ENCODE assay signal across 8 cellular contexts in the genomic region with DNA sequence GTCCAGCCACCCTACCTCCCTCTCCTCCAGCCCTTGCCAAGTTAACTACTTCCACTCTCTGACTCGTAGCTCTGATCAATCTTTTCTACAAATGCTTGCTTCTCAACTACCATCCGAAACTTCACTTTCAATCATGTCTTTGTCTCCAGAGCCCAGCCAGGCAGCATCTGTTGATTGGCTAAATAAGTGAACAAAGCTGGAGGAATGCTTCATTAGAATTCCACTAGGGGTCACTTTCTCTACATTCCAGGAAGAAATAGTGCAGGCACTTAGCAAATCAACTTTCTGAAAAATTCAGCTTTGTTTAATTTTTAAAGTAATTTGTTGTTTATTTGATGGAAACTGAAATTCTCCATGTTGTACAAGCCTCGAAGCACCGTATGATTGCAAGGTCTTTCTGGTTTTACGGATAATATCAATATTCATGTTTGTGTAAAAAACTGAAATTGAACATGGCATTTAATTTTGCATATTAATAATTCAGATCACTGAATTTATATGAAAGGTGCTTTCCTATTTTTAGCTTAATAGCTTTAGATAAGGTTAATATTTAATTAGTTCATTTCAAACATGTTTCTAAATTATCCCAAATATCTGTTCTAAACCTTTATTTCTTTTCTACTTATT. TPM values are rescaled to one million over a fixed set of nuclear protein-coding genes. Genes with fewer than 3 reads are reported as not detected.
DNase-seq lines count a peak whose midpoint lies in the region; ATAC-seq and TF ChIP-seq lines count a peak whose summit lies in the region.

No MANE protein-coding gene starts in this region.

- peak overlapping the region; percentile 32; the same call in 1 of the 2 replicates for H2AFZ ChIP-seq in PC-3 (ENCODE audit: low read length)

- ATAC-seq in PC-3: peak; percentile 72; the same call in 1 of the 2 replicates
- ATAC-seq in HG02970 (IDR thresholded peaks at IDR 0.05; ENCODE audit: low FRiP score, unreplicated experiment): no peak

- POLR2A ChIA-PET in PC-3 (lab: Charles Lee; ENCODE audit: unreplicated experiment): no interaction called here

- no peak overlapping the region for H3K9ac ChIP-seq in PC-3 (ENCODE audit: low read length)
- no peak overlapping the region for H3K9ac ChIP-seq in liver (ENCODE audit: low read depth in 1 of 2, low read length in 2 of 2)

- no peaks in the 10 kb centered on the region for H3K79me2 ChIP-seq in PC-3 (ENCODE audit: low read length)

- no peak overlapping the region for H3K4me2 ChIP-seq in PC-3 (ENCODE audit: low read length)

- DNase-seq in AG09309 (ENCODE audit: low read depth) (peak; percentile 20), HuH-7.5 (ENCODE audit: low spot score) (peak; percentile 22), PC-3 (peak; percentile 68), dedifferentiated amniotic fluid mesenchymal stem cell (ENCODE audit: extremely low spot score) (peak; percentile 65), DMS79 treated with DMSO at 0.1 percent for 48 hours (lab: John Stamatoyannopoulos, UW) (no peak)

- no peaks in the 10 kb centered on the region for H3K9me2 ChIP-seq in PC-3 (replicated peaks; ENCODE audit: low read length)

- TF ChIP-seq RAD21 in liver (IDR thresholded peaks at IDR 0.05): peak; percentile 82 to 84

- H3K9me3 ChIP-seq in PC-3 (ENCODE audit: low read length) (no peaks in the 10 kb centered on the region), liver (ENCODE audit: control insufficient read depth in 4 of 4, low read length in 3 of 4) (no peaks in the 10 kb centered on the region)

- CTCF ChIA-PET in PC-3 (lab: Charles Lee): interaction anchor here (0.5 to 1.5 kb wide), 4 partner anchors 100 to 421 kb away, joined by 3 to 4 read pairs (median 3); a partner anchor contains a TSS

- intact Hi-C loops in PC-3 (cut with micrococcal nuclease): loop anchor here (5.0 to 10.0 kb wide), 2 partner anchors 125 to 437 kb away; no protein-coding TSS in a partner anchor

- WGBS in liver: 57% methylated on average over 5 of the region's 5 CpGs

- TF ChIP-seq CTCF in AG09309 (IDR thresholded peaks at IDR 0.05; ENCODE audit: control insufficient read depth, insufficient read depth, low read depth, low read length, missing control alignments) (peak; percentile 68), GM12873 (IDR thresholded peaks at IDR 0.05; ENCODE audit: insufficient read depth, low read depth, low read length, missing control alignments) (peak; percentile 51), PC-3 (conservative IDR thresholded peaks at IDR 0.05; ENCODE audit: low read depth, low read length) (peak; percentile 83), liver (IDR thresholded peaks at IDR 0.05; ENCODE audit: low read depth, low read length, missing input control) (peak; percentile 62)

- H3K27me3 ChIP-seq in PC-3 (ENCODE audit: low read length): 0 out of 2 replicates have a peak, but pooled peaks cover 3% of the 10 kb centered on the region
- H3K27me3 ChIP-seq in liver (ENCODE audit: control insufficient read depth in 4 of 4, insufficient read depth in 4 of 4, low read length in 3 of 4): no peaks in the 10 kb centered on the region

- no TSS peak for BruUV-seq in PC-3 (replicated peaks; lab: Mats Ljungman, UMichigan)

- H3K36me3 ChIP-seq in PC-3 (ENCODE audit: low read depth, low read length) (no peaks in the 10 kb centered on the region), liver (ENCODE audit: control insufficient read depth in 4 of 4, insufficient read depth in 3 of 4, low read depth in 1 of 4, low read length in 3 of 4) (no peaks in the 10 kb centered on the region)

- H3K27ac ChIP-seq in PC-3 (ENCODE audit: low read length): no peak overlapping the region
- H3K27ac ChIP-seq in liver (ENCODE audit: low read depth in 1 of 2, low read length in 2 of 2): no peak overlapping the region

- H3F3A ChIP-seq in PC-3 (ENCODE audit: low read length, unreplicated experiment): no peaks in the 10 kb centered on the region

- no peaks in the 10 kb centered on the region for H4K20me1 ChIP-seq in PC-3 (ENCODE audit: low read length)

- no peaks in the 10 kb centered on the region for H3K4me1 ChIP-seq in PC-3 (ENCODE audit: insufficient read depth, low read length)
- peaks cover 0 to 3% (median 0%) of the 10 kb centered on the region in 4 donors for H3K4me1 ChIP-seq in liver (ENCODE audit: control insufficient read depth in 4 of 4, insufficient read depth in 4 of 4, low read length in 3 of 4)

- no peak overlapping the region for H3K4me3 ChIP-seq in AG09309 (ENCODE audit: control insufficient read depth, low read depth, low read length)
- no peak overlapping the region for H3K4me3 ChIP-seq in PC-3 (ENCODE audit: low read length)
- no peak overlapping the region for H3K4me3 ChIP-seq in liver (ENCODE audit: low read depth in 1 of 3, low read length in 3 of 3)

TF ChIP-seq in liver, 16 proteins besides CTCF, POLR2A, EP300 and RAD21:
- TF ChIP-seq GABPA (IDR thresholded peaks at IDR 0.05 in 1 of 2, conservative IDR thresholded peaks at IDR 0.05 in 1 of 2) (no peak), HNF4G (IDR thresholded peaks at IDR 0.05) (no peak), HNF4A (conservative IDR thresholded peaks at IDR 0.05) (no peak), YY1 (IDR thresholded peaks at IDR 0.05) (no peak), FOXA1 (IDR thresholded peaks at IDR 0.05) (no peak), EGR1 (IDR thresholded peaks at IDR 0.05; ENCODE audit: low read depth in 2 of 2) (no peak), JUND (IDR thresholded peaks at IDR 0.05) (no peak), SP1 (IDR thresholded peaks at IDR 0.05) (no peak)
- TF ChIP-seq, protein P1, sequence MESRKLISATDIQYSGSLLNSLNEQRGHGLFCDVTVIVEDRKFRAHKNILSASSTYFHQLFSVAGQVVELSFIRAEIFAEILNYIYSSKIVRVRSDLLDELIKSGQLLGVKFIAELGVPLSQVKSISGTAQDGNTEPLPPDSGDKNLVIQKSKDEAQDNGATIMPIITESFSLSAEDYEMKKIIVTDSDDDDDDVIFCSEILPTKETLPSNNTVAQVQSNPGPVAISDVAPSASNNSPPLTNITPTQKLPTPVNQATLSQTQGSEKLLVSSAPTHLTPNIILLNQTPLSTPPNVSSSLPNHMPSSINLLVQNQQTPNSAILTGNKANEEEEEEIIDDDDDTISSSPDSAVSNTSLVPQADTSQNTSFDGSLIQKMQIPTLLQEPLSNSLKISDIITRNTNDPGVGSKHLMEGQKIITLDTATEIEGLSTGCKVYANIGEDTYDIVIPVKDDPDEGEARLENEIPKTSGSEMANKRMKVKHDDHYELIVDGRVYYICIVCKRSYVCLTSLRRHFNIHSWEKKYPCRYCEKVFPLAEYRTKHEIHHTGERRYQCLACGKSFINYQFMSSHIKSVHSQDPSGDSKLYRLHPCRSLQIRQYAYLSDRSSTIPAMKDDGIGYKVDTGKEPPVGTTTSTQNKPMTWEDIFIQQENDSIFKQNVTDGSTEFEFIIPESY (IDR thresholded peaks at IDR 0.05): no peak
- TF ChIP-seq, protein P2, sequence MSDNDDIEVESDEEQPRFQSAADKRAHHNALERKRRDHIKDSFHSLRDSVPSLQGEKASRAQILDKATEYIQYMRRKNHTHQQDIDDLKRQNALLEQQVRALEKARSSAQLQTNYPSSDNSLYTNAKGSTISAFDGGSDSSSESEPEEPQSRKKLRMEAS (IDR thresholded peaks at IDR 0.05): no peak

RNA-seq across cellular contexts. Expression of a gene that starts 32.4 kb away (rescaled TPM):
- total RNA-seq in PC-3 (2014; rRNA removed) (2.1 and 2.7 TPM in 2 replicates), liver (1 to 10 TPM; 4.3 to 8.0 TPM)
- polyA plus RNA-seq in liver: 1 to 10 TPM in 1 of 2 donors, under 1 TPM in 1; 0.18 to 1.6 TPM
